23 cellular contexts compared by ENCODE assay signal in genomic region chr1:201683397-201683796, GRCh38.
"Had no signal": no experiment of that assay in that cellular context is flagged by ENCODE, and none has a peak within 500 bp of the region (broad histone marks: within the 10 kb centered on the region; RNA-seq: fewer than 3 reads in every experiment).

No MANE protein-coding gene starts in this region.

- H3K4me3 ChIP-seq: coronary artery, heart left ventricle, neural progenitor cell, pancreas, prostate gland, right lobe of liver, testis, tibial nerve, upper lobe of right lung, vagina had no signal

- H3K27ac Mint-ChIP-seq: endodermal cell; neural progenitor cell; stimulated activated naive B cell treated with anti-CD40 and anti-IgM and Interleukin-4, amounts not matched to agents 10 μg/mL and 1 μg/mL and 100 μg/mL, for 72 hours; stimulated activated naive CD8-positive, alpha-beta T cell treated with anti-CD3 and anti-CD28 coated beads, Interleukin-15, amount 100 ng/mL, for 72 hours had no signal

- ATAC-seq: heart left ventricle; naive thymus-derived CD4-positive, alpha-beta T cell; pancreas; right lobe of liver; stimulated activated naive B cell treated with anti-CD40 and anti-IgM and Interleukin-4, amounts not matched to agents 10 μg/mL and 1 μg/mL and 100 μg/mL, for 72 hours; stimulated activated naive CD8-positive, alpha-beta T cell treated with anti-CD3 and anti-CD28 coated beads, Interleukin-15, amount 100 ng/mL, for 72 hours; upper lobe of right lung had no signal

- H3K4me1 ChIP-seq: prostate gland, upper lobe of right lung, vagina had no signal

- DNase-seq: effector CD4-positive, alpha-beta T cell; endodermal cell; foreskin melanocyte; heart left ventricle; hippocampal formation; mesendoderm; naive thymus-derived CD4-positive, alpha-beta T cell; occipital lobe; pancreas; retina; right lobe of liver; stimulated activated CD4-positive, alpha-beta T cell treated with anti-CD3 and anti-CD28 coated beads, Interleukin-15, amount 100 ng/mL, for 24 hours; stimulated activated CD4-positive, alpha-beta T cell treated with anti-CD3 and anti-CD28 coated beads, Interleukin-2, amount 100 ng/mL, for 24 hours; stimulated activated CD4-positive, alpha-beta T cell treated with anti-CD3 and anti-CD28 coated beads, Interleukin-4, amount 100 ng/mL, for 4 hours; stimulated activated naive B cell treated with anti-CD40 and anti-IgM and Interleukin-4, amounts not matched to agents 10 μg/mL and 1 μg/mL and 100 μg/mL, for 72 hours; stimulated activated naive CD8-positive, alpha-beta T cell treated with anti-CD3 and anti-CD28 coated beads, Interleukin-15, amount 100 ng/mL, for 72 hours; testis; upper lobe of right lung had no signal

- H3K36me3 Mint-ChIP-seq: neural progenitor cell; stimulated activated naive B cell treated with anti-CD40 and anti-IgM and Interleukin-4, amounts not matched to agents 10 μg/mL and 1 μg/mL and 100 μg/mL, for 72 hours had no signal

- H3K4me3 Mint-ChIP-seq: endodermal cell; naive thymus-derived CD4-positive, alpha-beta T cell; neural progenitor cell; stimulated activated naive B cell treated with anti-CD40 and anti-IgM and Interleukin-4, amounts not matched to agents 10 μg/mL and 1 μg/mL and 100 μg/mL, for 72 hours; stimulated activated naive CD8-positive, alpha-beta T cell treated with anti-CD3 and anti-CD28 coated beads, Interleukin-15, amount 100 ng/mL, for 72 hours had no signal

- H3K9me3 Mint-ChIP-seq: endodermal cell; neural progenitor cell; stimulated activated naive CD8-positive, alpha-beta T cell treated with anti-CD3 and anti-CD28 coated beads, Interleukin-15, amount 100 ng/mL, for 72 hours had no signal

- H3K27ac ChIP-seq: coronary artery, heart left ventricle, neural progenitor cell, pancreas, prostate gland, right lobe of liver, testis, tibial nerve, upper lobe of right lung, vagina had no signal

- H3K4me1 Mint-ChIP-seq: naive thymus-derived CD4-positive, alpha-beta T cell; stimulated activated naive B cell treated with anti-CD40 and anti-IgM and Interleukin-4, amounts not matched to agents 10 μg/mL and 1 μg/mL and 100 μg/mL, for 72 hours; stimulated activated naive CD8-positive, alpha-beta T cell treated with anti-CD3 and anti-CD28 coated beads, Interleukin-15, amount 100 ng/mL, for 72 hours had no signal

- H3K36me3 ChIP-seq: neural progenitor cell, pancreas, prostate gland, right lobe of liver, tibial nerve, upper lobe of right lung, vagina had no signal

- H3K9me3 ChIP-seq: heart left ventricle, pancreas, prostate gland, right lobe of liver, testis, tibial nerve, upper lobe of right lung, vagina had no signal

- H3K27me3 ChIP-seq: heart left ventricle, neural progenitor cell, pancreas, right lobe of liver, testis, tibial nerve, upper lobe of right lung, vagina had no signal
